In genomic region chr15:77571741-77572140, GRCh38 we compare ENCODE assay signal across 29 cellular contexts.
"Had no signal": no experiment of that assay in that cellular context is flagged by ENCODE, and none has a peak within 500 bp of the region (broad histone marks: within the 10 kb centered on the region; RNA-seq: fewer than 3 reads in every experiment).

No MANE protein-coding gene starts in this region.

- H3K9ac ChIP-seq: parathyroid adenoma had no signal

- H3K4me1 ChIP-seq: parathyroid adenoma, psoas muscle, uterus had no signal

- H3K27me3 Mint-ChIP-seq: stimulated activated naive CD8-positive, alpha-beta T cell treated with anti-CD3 and anti-CD28 coated beads, Interleukin-15, amount 100 ng/mL, for 72 hours; type B pancreatic cell had no signal

- H3K9me3 ChIP-seq: ovary, psoas muscle, suprapubic skin, testis, tibial artery, transverse colon, upper lobe of right lung, uterus had no signal

- H3K36me3 Mint-ChIP-seq: naive B cell; naive thymus-derived CD8-positive, alpha-beta T cell; natural killer cell treated with Interleukin-12 subunit alpha and Interleukin-12 subunit beta and Interleukin-15 and Interleukin-18, amount 100 ng/mL, for 72 hours; stimulated activated effector memory CD8-positive, alpha-beta T cell treated with anti-CD3 and anti-CD28 coated beads, Interleukin-12 subunit alpha, Interleukin-12 subunit beta, amount 100 ng/mL, for 72 hours; stimulated activated naive B cell treated with anti-CD40 and anti-IgM and Interleukin-4, amounts not matched to agents 10 μg/mL and 1 μg/mL and 100 μg/mL, for 72 hours; type B pancreatic cell had no signal

- DNase-seq: naive B cell; naive thymus-derived CD8-positive, alpha-beta T cell; nephron progenitor cell; occipital lobe; ovary; stimulated activated CD4-positive, alpha-beta T cell treated with anti-CD3 and anti-CD28 coated beads, Interleukin-15, amount 100 ng/mL, for 24 hours; stimulated activated CD4-positive, alpha-beta T cell treated with anti-CD3 and anti-CD28 coated beads, Interleukin-2, amount 100 ng/mL, for 24 hours; stimulated activated CD4-positive, alpha-beta T cell treated with anti-CD3 and anti-CD28 coated beads, Interleukin-2, amount 100 ng/mL, for 48 hours; stimulated activated CD4-positive, alpha-beta T cell treated with anti-CD3 and anti-CD28 coated beads, Interleukin-4, amount 100 ng/mL, for 24 hours; stimulated activated naive B cell treated with anti-CD40 and anti-IgM and Interleukin-4, amounts not matched to agents 10 μg/mL and 1 μg/mL and 100 μg/mL, for 72 hours; stimulated activated naive CD8-positive, alpha-beta T cell treated with anti-CD3 and anti-CD28 coated beads, Interleukin-15, amount 100 ng/mL, for 72 hours; stimulated activated naive CD8-positive, alpha-beta T cell treated with anti-CD3 and anti-CD28 coated beads, Interleukin-15, Interleukin-2, amounts not matched to agents 100 U/mL and 50 U/mL, for 24 hours; substantia nigra; testis; tibial artery; transverse colon; upper lobe of right lung; uterus had no signal

- H3K4me3 ChIP-seq: ovary, psoas muscle, skin epidermis, suprapubic skin, testis, tibial artery, transverse colon, upper lobe of right lung, uterus had no signal

- H3K36me3 ChIP-seq: ovary, suprapubic skin, tibial artery, transverse colon, upper lobe of right lung, uterus had no signal

- H3K79me2 ChIP-seq: parathyroid adenoma had no signal

- H2AFZ ChIP-seq: parathyroid adenoma had no signal

- H3K9me3 Mint-ChIP-seq: naive thymus-derived CD8-positive, alpha-beta T cell; natural killer cell treated with Interleukin-12 subunit alpha and Interleukin-12 subunit beta and Interleukin-15 and Interleukin-18, amount 100 ng/mL, for 72 hours; nephron progenitor cell; neural crest cell; stimulated activated effector memory CD8-positive, alpha-beta T cell treated with anti-CD3 and anti-CD28 coated beads, Interleukin-12 subunit alpha, Interleukin-12 subunit beta, amount 100 ng/mL, for 72 hours; stimulated activated naive B cell treated with anti-CD40 and anti-IgM and Interleukin-4, amounts not matched to agents 10 μg/mL and 1 μg/mL and 100 μg/mL, for 72 hours; stimulated activated naive CD8-positive, alpha-beta T cell treated with anti-CD3 and anti-CD28 coated beads, Interleukin-15, amount 100 ng/mL, for 72 hours; type B pancreatic cell had no signal

- H3K27me3 ChIP-seq: ovary, testis, tibial artery, transverse colon, upper lobe of right lung, uterus had no signal

- H3K4me3 Mint-ChIP-seq: naive B cell; naive thymus-derived CD8-positive, alpha-beta T cell; natural killer cell treated with Interleukin-12 subunit alpha and Interleukin-12 subunit beta and Interleukin-15 and Interleukin-18, amount 100 ng/mL, for 72 hours; nephron progenitor cell; neural crest cell; stimulated activated effector memory CD8-positive, alpha-beta T cell treated with anti-CD3 and anti-CD28 coated beads, Interleukin-12 subunit alpha, Interleukin-12 subunit beta, amount 100 ng/mL, for 72 hours; stimulated activated naive B cell treated with anti-CD40 and anti-IgM and Interleukin-4, amounts not matched to agents 10 μg/mL and 1 μg/mL and 100 μg/mL, for 72 hours; stimulated activated naive CD8-positive, alpha-beta T cell treated with anti-CD3 and anti-CD28 coated beads, Interleukin-15, amount 100 ng/mL, for 72 hours; type B pancreatic cell had no signal

- H3K27ac ChIP-seq: ovary, parathyroid adenoma, psoas muscle, skin epidermis, suprapubic skin, testis, tibial artery, transverse colon, upper lobe of right lung, uterus had no signal

- H3K4me1 Mint-ChIP-seq: stimulated activated effector memory CD8-positive, alpha-beta T cell treated with anti-CD3 and anti-CD28 coated beads, Interleukin-12 subunit alpha, Interleukin-12 subunit beta, amount 100 ng/mL, for 72 hours had no signal

- H3K27ac Mint-ChIP-seq: naive B cell; naive thymus-derived CD8-positive, alpha-beta T cell; natural killer cell treated with Interleukin-12 subunit alpha and Interleukin-12 subunit beta and Interleukin-15 and Interleukin-18, amount 100 ng/mL, for 72 hours; nephron progenitor cell; progenitor cell of endocrine pancreas; stimulated activated effector memory CD8-positive, alpha-beta T cell treated with anti-CD3 and anti-CD28 coated beads, Interleukin-12 subunit alpha, Interleukin-12 subunit beta, amount 100 ng/mL, for 72 hours; stimulated activated naive B cell treated with anti-CD40 and anti-IgM and Interleukin-4, amounts not matched to agents 10 μg/mL and 1 μg/mL and 100 μg/mL, for 72 hours; stimulated activated naive CD8-positive, alpha-beta T cell treated with anti-CD3 and anti-CD28 coated beads, Interleukin-15, amount 100 ng/mL, for 72 hours had no signal

- ATAC-seq: naive thymus-derived CD8-positive, alpha-beta T cell; natural killer cell treated with Interleukin-12 subunit alpha and Interleukin-12 subunit beta and Interleukin-15 and Interleukin-18, amount 100 ng/mL, for 72 hours; psoas muscle; right cardiac atrium; sciatic nerve; stimulated activated effector memory CD8-positive, alpha-beta T cell treated with anti-CD3 and anti-CD28 coated beads, Interleukin-12 subunit alpha, Interleukin-12 subunit beta, amount 100 ng/mL, for 72 hours; stimulated activated naive B cell treated with anti-CD40 and anti-IgM and Interleukin-4, amounts not matched to agents 10 μg/mL and 1 μg/mL and 100 μg/mL, for 72 hours; stimulated activated naive CD8-positive, alpha-beta T cell treated with anti-CD3 and anti-CD28 coated beads, Interleukin-15, amount 100 ng/mL, for 72 hours; stimulated activated naive CD8-positive, alpha-beta T cell treated with anti-CD3 and anti-CD28 coated beads, Interleukin-15, Interleukin-2, amounts not matched to agents 100 U/mL and 50 U/mL, for 24 hours; upper lobe of right lung had no signal
